20 cellular contexts compared by ENCODE assay signal in genomic region chr3:43015572-43016512, GRCh38. TPM values are rescaled to one million over a fixed set of nuclear protein-coding genes. Genes with fewer than 3 reads are reported as not detected.
DNase-seq lines count a peak whose midpoint lies in the region; ATAC-seq and TF ChIP-seq lines count a peak whose summit lies in the region.
"Had no signal": no experiment of that assay in that cellular context is flagged by ENCODE, and none has a peak within 500 bp of the region (broad histone marks: within the 10 kb centered on the region; RNA-seq: fewer than 3 reads in every experiment).

No MANE protein-coding gene starts in this region.

- CTCF ChIA-PET in CD8-positive, alpha-beta memory T cell (lab: Charles Lee): no interaction called here
- CTCF ChIA-PET in RWPE1 (lab: Yijun Ruan, JAX): no interaction called here

- no peaks in the 10 kb centered on the region for H4K20me1 ChIP-seq in BLaER1 treated with 17β-estradiol and CSF1 and Interleukin-3, amounts not matched to agents 10 nM and 100 nM

- no peaks in the 10 kb centered on the region for H3K36me3 ChIP-seq in BLaER1 treated with 17β-estradiol and CSF1 and Interleukin-3, amounts not matched to agents 10 nM and 100 nM
- no peaks in the 10 kb centered on the region for H3K36me3 ChIP-seq in CD8-positive, alpha-beta memory T cell (ENCODE audit: insufficient read depth, low read length)
- H3K36me3 ChIP-seq in left lung: no peaks in the 10 kb centered on the region
- H3K36me3 ChIP-seq: neural progenitor cell, thoracic aorta had no signal

- peak; percentile 5 to 72 (median 30) for DNase-seq in CD8-positive, alpha-beta memory T cell
- DNase-seq in RWPE1 (ENCODE audit: low spot score) (no peak), left lung (no peak), iPS-NIHi7 (ENCODE audit: extremely low spot score) (no peak), nucleus accumbens (lab: John Stamatoyannopoulos, UW) (no peak), NCI-H2196 treated with DMSO at 0.1 percent for 48 hours (lab: John Stamatoyannopoulos, UW; ENCODE audit: unreplicated experiment) (no peak)
- DNase-seq: activated CD4-positive, CD25-positive, alpha-beta regulatory T cell; activated effector memory CD4-positive, alpha-beta T cell treated with Interleukin-2 at 50 U/mL for 16 hours; Calu3; effector CD8-positive, alpha-beta T cell; NCI-H146; NCI-H2227 treated with DMSO at 0.1 percent for 48 hours; stimulated activated CD4-positive, alpha-beta T cell treated with anti-CD3 and anti-CD28 coated beads, Interleukin-12 subunit alpha, Interleukin-12 subunit beta, amount 100 ng/mL, for 4 hours had no signal

- peaks cover 68 to 94% (median 78%) of the 10 kb centered on the region in 11 experiments for H3K9me3 ChIP-seq in BLaER1 treated with 17β-estradiol and CSF1 and Interleukin-3, amounts not matched to agents 10 nM and 100 nM (replicated peaks in 1 of 11)
- peaks cover 63% of the 10 kb centered on the region for H3K9me3 ChIP-seq in CD8-positive, alpha-beta memory T cell (ENCODE audit: low read length)
- peaks cover 0 to 53% of the 10 kb centered on the region in 2 donors for H3K9me3 ChIP-seq in left lung
- H3K9me3 ChIP-seq: thoracic aorta had no signal

- TF ChIP-seq CTCF in RWPE1 (conservative IDR thresholded peaks at IDR 0.05; ENCODE audit: low read depth): no peak
- TF ChIP-seq CTCF in left lung (IDR thresholded peaks at IDR 0.05): no peak

- H3K36me3 Mint-ChIP-seq in CD8-positive, alpha-beta memory T cell: no peaks in the 10 kb centered on the region
- H3K36me3 Mint-ChIP-seq: mesothelial cell of epicardium, neural progenitor cell had no signal

- intact Hi-C loops in left lung (cut with DNase I): no loop called here

- peak overlapping the region in 5 of 11 experiments; percentile 32 to 68 (median 64); a peak in 11 of 22 replicates for H3K9ac ChIP-seq in BLaER1 treated with 17β-estradiol and CSF1 and Interleukin-3, amounts not matched to agents 10 nM and 100 nM
- H3K9ac ChIP-seq: neural progenitor cell had no signal

- peaks cover 0 to 2% of the 10 kb centered on the region in 2 donors for H3K27me3 Mint-ChIP-seq in CD8-positive, alpha-beta memory T cell

- no peak overlapping the region for H3K27ac Mint-ChIP-seq in CD8-positive, alpha-beta memory T cell
- H3K27ac Mint-ChIP-seq: mesothelial cell of epicardium; neural progenitor cell; T-helper 2 cell treated with Interferon-gamma antibody and Interleukin-4, amounts not matched to agents 5 μg/mL and 100 μg/mL, for 36 hours had no signal

- POLR2A ChIA-PET in CD8-positive, alpha-beta memory T cell (lab: Charles Lee): no interaction called here
- POLR2A ChIA-PET in RWPE1 (lab: Yijun Ruan, JAX; ENCODE audit: low non-redundant PET): no interaction called here

- H3K4me3 ChIP-seq in BLaER1 treated with 17β-estradiol and CSF1 and Interleukin-3, amounts not matched to agents 10 nM and 100 nM: peak overlapping the region in 9 of 10 experiments; percentile 3 to 54 (median 36); a peak in 15 of 20 replicates
- no peak overlapping the region for H3K4me3 ChIP-seq in CD8-positive, alpha-beta memory T cell (ENCODE audit: low read length)
- H3K4me3 ChIP-seq in left lung: no peak overlapping the region
- H3K4me3 ChIP-seq: neural progenitor cell, thoracic aorta had no signal

- H3K4me1 ChIP-seq in BLaER1 treated with 17β-estradiol and CSF1 and Interleukin-3, amounts not matched to agents 10 nM and 100 nM: peaks cover 0 to 40% (median 21%) of the 10 kb centered on the region in 10 experiments; a peak in 14 of 20 replicates
- peaks cover 53% of the 10 kb centered on the region for H3K4me1 ChIP-seq in CD8-positive, alpha-beta memory T cell (ENCODE audit: insufficient read depth, low read length)
- H3K4me1 ChIP-seq in left lung: no peaks in the 10 kb centered on the region
- H3K4me1 ChIP-seq: neural progenitor cell had no signal

- peak overlapping the region in 8 of 11 experiments; percentile 5 to 48 (median 30); a peak in 12 of 22 replicates for H3K4me2 ChIP-seq in BLaER1 treated with 17β-estradiol and CSF1 and Interleukin-3, amounts not matched to agents 10 nM and 100 nM
- H3K4me2 ChIP-seq: neural progenitor cell had no signal

- no peak for ATAC-seq in left lung
- ATAC-seq: Panc1 had no signal

- no peaks in the 10 kb centered on the region for H3K27me3 ChIP-seq in BLaER1 treated with 17β-estradiol and CSF1 and Interleukin-3, amounts not matched to agents 10 nM and 100 nM
- H3K27me3 ChIP-seq in CD8-positive, alpha-beta memory T cell (ENCODE audit: insufficient read depth, low read length, poor library complexity, severe bottlenecking): no peaks in the 10 kb centered on the region
- no peaks in the 10 kb centered on the region for H3K27me3 ChIP-seq in left lung
- H3K27me3 ChIP-seq: neural progenitor cell had no signal

- peaks cover 0 to 3% (median 0%) of the 10 kb centered on the region in 5 donors for H3K9me3 Mint-ChIP-seq in CD8-positive, alpha-beta memory T cell
- H3K9me3 Mint-ChIP-seq: mesothelial cell of epicardium, neural progenitor cell had no signal

- no peak overlapping the region for H3K4me3 Mint-ChIP-seq in CD8-positive, alpha-beta memory T cell
- H3K4me3 Mint-ChIP-seq: mesothelial cell of epicardium; neural progenitor cell; T-helper 2 cell treated with Interferon-gamma antibody and Interleukin-4, amounts not matched to agents 5 μg/mL and 100 μg/mL, for 36 hours had no signal

- peak overlapping the region in 10 of 11 experiments; percentile 22 to 87 (median 74); a peak in 19 of 22 replicates for H3K27ac ChIP-seq in BLaER1 treated with 17β-estradiol and CSF1 and Interleukin-3, amounts not matched to agents 10 nM and 100 nM
- H3K27ac ChIP-seq in CD8-positive, alpha-beta memory T cell (ENCODE audit: low read depth, low read length): peak overlapping the region; percentile 48
- H3K27ac ChIP-seq in RWPE1: peak overlapping the region; percentile 9; the same call in 1 of the 2 replicates
- H3K27ac ChIP-seq in left lung: peak overlapping the region; percentile 13 to 60
- H3K27ac ChIP-seq: neural progenitor cell, thoracic aorta had no signal

- H3K4me1 Mint-ChIP-seq in CD8-positive, alpha-beta memory T cell: peaks cover 14 to 20% (median 14%) of the 10 kb centered on the region in 3 donors
- H3K4me1 Mint-ChIP-seq: neural progenitor cell had no signal

RNA-seq across cellular contexts. Expression of gene GASK1A, which starts 36.7 kb away (rescaled TPM):
- total RNA-seq in CD8-positive, alpha-beta memory T cell: not detected
- not detected for polyA plus RNA-seq in CD8-positive, alpha-beta memory T cell
- total RNA-seq in left lung: 10 to 100 TPM; 11.3 to 12.3 TPM
- total RNA-seq: glomerular endothelial cell had no signal

Comparison
In these comparisons a context has a peak if more than half of its experiments do, and no peak if none do; other contexts are left out.
1. H3K27ac ChIP-seq: peak in every context shown above with its lines; median percentile 74 in BLaER1 treated with 17β-estradiol and CSF1 and Interleukin-3, amounts not matched to agents 10 nM and 100 nM; 48 in CD8-positive, alpha-beta memory T cell; 36 in left lung; 9 in RWPE1.
2. H3K4me3 ChIP-seq: peak in BLaER1 treated with 17β-estradiol and CSF1 and Interleukin-3, amounts not matched to agents 10 nM and 100 nM (9 of 10); none in CD8-positive, alpha-beta memory T cell (single experiment) and left lung (0 of 2).
3. DNase-seq: peak in CD8-positive, alpha-beta memory T cell (5 of 5); none in RWPE1 (single experiment), left lung (0 of 2), iPS-NIHi7 (single experiment), nucleus accumbens (0 of 56) and NCI-H2196 treated with DMSO at 0.1 percent for 48 hours (single experiment).
4. RNA of gene GASK1A, which starts 36.7 kb away (total RNA-seq): 11.3 to 12.3 TPM in left lung; not detected in CD8-positive, alpha-beta memory T cell; every median in the first group is over 10 times any median in the second.